10 cellular contexts compared by ENCODE assay signal in genomic region chr15:52163321-52164190, GRCh38. TPM values are rescaled to one million over a fixed set of nuclear protein-coding genes. Genes with fewer than 3 reads are reported as not detected.
DNase-seq lines count a peak whose midpoint lies in the region; ATAC-seq, FAIRE-seq and TF ChIP-seq lines count a peak whose summit lies in the region.
"Had no signal": no experiment of that assay in that cellular context is flagged by ENCODE, and none has a peak within 500 bp of the region (broad histone marks: within the 10 kb centered on the region; RNA-seq: fewer than 3 reads in every experiment).

No MANE protein-coding gene starts in this region.

- no peaks in the 10 kb centered on the region for H4K20me1 ChIP-seq in endothelial cell of umbilical vein (replicated peaks; ENCODE audit: control insufficient read depth, extremely low read depth, insufficient read depth, low read length)

- no peak overlapping the region for H2AFZ ChIP-seq in endothelial cell of umbilical vein (ENCODE audit: low read depth, low read length)

- CTCF ChIA-PET in endothelial cell of umbilical vein (lab: Charles Lee): interaction anchor here (0.6 to 1.6 kb wide), 6 partner anchors 24 to 572 kb away, joined by 3 to 5 read pairs (median 4); no protein-coding TSS in a partner anchor

- DNase-seq in stimulated activated CD4-positive, alpha-beta T cell treated with anti-CD3 and anti-CD28 coated beads, Interleukin-2, amount 100 ng/mL, for 24 hours: peak; percentile 21 to 26
- no peak for DNase-seq in stimulated activated CD4-positive, alpha-beta T cell treated with anti-CD3 and anti-CD28 coated beads, Interleukin-12 subunit alpha, Interleukin-12 subunit beta, amount 100 ng/mL, for 4 hours
- DNase-seq in SJSA1 (ENCODE audit: low read depth in 1 of 2, low spot score in 2 of 2) (peak; percentile 95 to 97), endothelial cell of umbilical vein (ENCODE audit: low read depth, low spot score) (no peak), upper lobe of left lung (no peak), prostate gland (ENCODE audit: low spot score) (no peak), globus pallidus (ENCODE audit: low spot score) (no peak), occipital lobe (lab: John Stamatoyannopoulos, UW) (no peak)
- DNase-seq: left colon had no signal

- dilution Hi-C loops in endothelial cell of umbilical vein (cut with MboI; ENCODE audit: extremely low pct_ligation_motif_present, low sequenced_read_pairs): no loop called here

- no peak for FAIRE-seq in endothelial cell of umbilical vein (lab: Jason Lieb, UNC)

- H3K4me2 ChIP-seq in endothelial cell of umbilical vein (ENCODE audit: insufficient read depth, low read length): no peak overlapping the region

- peak; percentile 10 to 55 for ATAC-seq in upper lobe of left lung (ENCODE audit: low FRiP score in 2 of 2)
- ATAC-seq: left colon had no signal

- H3K27me3 ChIP-seq in SJSA1 (replicated peaks): no peaks in the 10 kb centered on the region
- H3K27me3 ChIP-seq in endothelial cell of umbilical vein (ENCODE audit: control insufficient read depth in 2 of 2, insufficient read depth in 2 of 2, low read length in 2 of 2): no peaks in the 10 kb centered on the region
- H3K27me3 ChIP-seq in upper lobe of left lung: no peaks in the 10 kb centered on the region
- no peaks in the 10 kb centered on the region for H3K27me3 ChIP-seq in prostate gland (replicated peaks; ENCODE audit: insufficient read depth)

- no peaks in the 10 kb centered on the region for H3K9me3 ChIP-seq in SJSA1 (replicated peaks)
- H3K9me3 ChIP-seq in endothelial cell of umbilical vein (replicated peaks; ENCODE audit: control insufficient read depth, insufficient read depth, low read length): no peaks in the 10 kb centered on the region
- H3K9me3 ChIP-seq in upper lobe of left lung: no peaks in the 10 kb centered on the region
- H3K9me3 ChIP-seq in prostate gland: no peaks in the 10 kb centered on the region

- H3K79me2 ChIP-seq in endothelial cell of umbilical vein (ENCODE audit: control insufficient read depth, insufficient read depth, low read length): no peaks in the 10 kb centered on the region

- intact Hi-C loops in endothelial cell of umbilical vein (cut with micrococcal nuclease) (loop anchor here (1.0 kb wide), 1 partner anchor 45 kb away; no protein-coding TSS in a partner anchor), prostate gland (cut with DNase I) (no loop called here)

- POLR2A ChIA-PET in endothelial cell of umbilical vein (lab: Charles Lee): no interaction called here

- H3K9me1 ChIP-seq in endothelial cell of umbilical vein (replicated peaks; ENCODE audit: control insufficient read depth, extremely low read depth, insufficient read depth, low read length): no peaks in the 10 kb centered on the region

- 94% methylated on average over 15 to 19 of the region's 19 CpGs for WGBS in upper lobe of left lung, 2 donors
- 90% methylated on average over 19 of the region's 19 CpGs for WGBS in prostate gland

- H3K27ac ChIP-seq in SJSA1: peak overlapping the region; percentile 64
- H3K27ac ChIP-seq in endothelial cell of umbilical vein (ENCODE audit: insufficient read depth, low read depth, low read length): no peak overlapping the region
- no peak overlapping the region for H3K27ac ChIP-seq in upper lobe of left lung
- H3K27ac ChIP-seq in prostate gland: no peak overlapping the region

- H3K4me1 ChIP-seq in SJSA1 (replicated peaks) (peaks cover 32% of the 10 kb centered on the region), endothelial cell of umbilical vein (ENCODE audit: control insufficient read depth, extremely low read depth, insufficient read depth, low read length) (no peaks in the 10 kb centered on the region), upper lobe of left lung (no peaks in the 10 kb centered on the region), prostate gland (replicated peaks) (no peaks in the 10 kb centered on the region)

- TF ChIP-seq EP300 in upper lobe of left lung (IDR thresholded peaks at IDR 0.05): no peak

- H3K36me3 ChIP-seq in SJSA1: peaks cover 8% of the 10 kb centered on the region; the same call in 1 of the 2 replicates
- no peaks in the 10 kb centered on the region for H3K36me3 ChIP-seq in endothelial cell of umbilical vein (ENCODE audit: control insufficient read depth in 2 of 2, extremely low read depth in 1 of 2, insufficient read depth in 2 of 2, low read length in 2 of 2)
- H3K36me3 ChIP-seq in upper lobe of left lung: peaks cover 0 to 10% (median 4%) of the 10 kb centered on the region in 4 donors
- no peaks in the 10 kb centered on the region for H3K36me3 ChIP-seq in prostate gland

- TF ChIP-seq CTCF in endothelial cell of umbilical vein (IDR thresholded peaks at IDR 0.05; ENCODE audit: extremely low read depth in 1 of 2, insufficient read depth in 1 of 2, low read depth in 1 of 2, low read length in 2 of 2): peak; percentile 19 to 38
- TF ChIP-seq CTCF in upper lobe of left lung (IDR thresholded peaks at IDR 0.05): peak in 1 of 6 experiments; percentile 7
- no peak for TF ChIP-seq CTCF in prostate gland (IDR thresholded peaks at IDR 0.05)

- no peak overlapping the region for H3K9ac ChIP-seq in endothelial cell of umbilical vein (replicated peaks; ENCODE audit: extremely low read depth, insufficient read depth, low read length)

- TF ChIP-seq POLR2A in endothelial cell of umbilical vein (IDR thresholded peaks at IDR 0.05; ENCODE audit: low read depth, low read length) (no peak), upper lobe of left lung (IDR thresholded peaks at IDR 0.05) (no peak), prostate gland (IDR thresholded peaks at IDR 0.05) (no peak)

- H3K4me3 ChIP-seq in SJSA1 (peak overlapping the region; percentile 9), endothelial cell of umbilical vein (replicated peaks in 1 of 3; ENCODE audit: insufficient read depth in 1 of 3, low read depth in 1 of 3, low read length in 3 of 3) (no peak overlapping the region), upper lobe of left lung (no peak overlapping the region), prostate gland (no peak overlapping the region)

- no TSS peak for BruUV-seq in endothelial cell of umbilical vein (replicated peaks; lab: Mats Ljungman, UMichigan)

TF ChIP-seq in endothelial cell of umbilical vein, 7 proteins besides CTCF, POLR2A, EP300 and RAD21:
- TF ChIP-seq GATA2 (IDR thresholded peaks at IDR 0.05; ENCODE audit: insufficient read depth, insufficient read length, low read depth, low read length) (no peak), MYC (IDR thresholded peaks at IDR 0.05; ENCODE audit: low read depth, low read length) (no peak), JUN (IDR thresholded peaks at IDR 0.05; ENCODE audit: borderline replicate concordance, insufficient read depth, insufficient read length, low read depth) (no peak), MAX (IDR thresholded peaks at IDR 0.05; ENCODE audit: insufficient read depth, insufficient read length) (no peak), EZH2 (IDR thresholded peaks at IDR 0.05; ENCODE audit: borderline replicate concordance, low read depth, low read length, severe bottlenecking) (no peak), FOS (IDR thresholded peaks at IDR 0.05; ENCODE audit: borderline replicate concordance, insufficient read depth, low read length) (no peak), POLR2AphosphoS5 (IDR thresholded peaks at IDR 0.05; ENCODE audit: insufficient read depth, low read depth, low read length) (no peak)
TF ChIP-seq in endothelial cell of umbilical vein: peak in this region for 0.

RNA-seq across cellular contexts. Expression of gene GNB5, which starts 27.6 kb away (rescaled TPM):
- 53.7 and 58.9 TPM in 2 replicates for total RNA-seq in SJSA1 (2014; rRNA removed; shearing (Covaris generic))
- total RNA-seq in endothelial cell of umbilical vein (16.8 and 19.1 TPM in 2 replicates), upper lobe of left lung (10 to 100 TPM; 14.7 to 56.8 (median 31.0) TPM), prostate gland (10 to 100 TPM; 23.3 to 85.7 TPM), occipital lobe (50.2 TPM)
- 11.7 and 15.6 TPM in 2 replicates for polyA plus RNA-seq in endothelial cell of umbilical vein
- 20.3 and 20.5 TPM in 2 replicates for polyA plus RNA-seq in endothelial cell of umbilical vein (2011; cell fraction: cytosol; rRNA removed)
- polyA plus RNA-seq in endothelial cell of umbilical vein (2011; cell fraction: nucleus; rRNA removed): 18.1 and 21.5 TPM in 2 replicates
- polyA plus RNA-seq in endothelial cell of umbilical vein (2012): 20.3 and 21.7 TPM in 2 replicates
- polyA minus RNA-seq in endothelial cell of umbilical vein: 25.7 and 31.6 TPM in 2 replicates
- polyA minus RNA-seq in endothelial cell of umbilical vein (2011; cell fraction: cytosol; rRNA and poly(A)+ RNA removed): 32.1 TPM
- 21.9 and 23.3 TPM in 2 replicates for polyA minus RNA-seq in endothelial cell of umbilical vein (2011; cell fraction: nucleus; rRNA and poly(A)+ RNA removed)

RNA-seq across cellular contexts. Expression of gene BCL2L10, which starts 51.0 kb away (rescaled TPM):
- not detected in 2 replicates for total RNA-seq in SJSA1 (2014; rRNA removed; shearing (Covaris generic))
- total RNA-seq in endothelial cell of umbilical vein (0.44 TPM in 1 of 2 replicates, not detected in the other), upper lobe of left lung (under 1 TPM in 1 of 6 donors, not detected in 5; 0.46 TPM), prostate gland (under 1 TPM in 1 of 2 donors, not detected in 1; 0.55 TPM), occipital lobe (0.31 TPM)
- polyA plus RNA-seq in endothelial cell of umbilical vein: 1.8 and 1.9 TPM in 2 replicates
- 1.2 and 1.4 TPM in 2 replicates for polyA plus RNA-seq in endothelial cell of umbilical vein (2011; cell fraction: cytosol; rRNA removed)
- polyA plus RNA-seq in endothelial cell of umbilical vein (2011; cell fraction: nucleus; rRNA removed): 0.86 and 0.88 TPM in 2 replicates
- 0.76 and 3.0 TPM in 2 replicates for polyA plus RNA-seq in endothelial cell of umbilical vein (2012)
- polyA minus RNA-seq in endothelial cell of umbilical vein: 0.73 TPM in 1 of 2 replicates, not detected in the other
- polyA minus RNA-seq in endothelial cell of umbilical vein (2011; cell fraction: cytosol; rRNA and poly(A)+ RNA removed): not detected
- polyA minus RNA-seq in endothelial cell of umbilical vein (2011; cell fraction: nucleus; rRNA and poly(A)+ RNA removed): 0.58 TPM in 1 of 2 replicates, not detected in the other
- total RNA-seq: subcutaneous adipose tissue had no signal

Comparison
In these comparisons a context has a peak if more than half of its experiments do, and no peak if none do; other contexts are left out.
1. DNase-seq: peak in stimulated activated CD4-positive, alpha-beta T cell treated with anti-CD3 and anti-CD28 coated beads, Interleukin-2, amount 100 ng/mL, for 24 hours (2 of 2) and SJSA1 (2 of 2); none in stimulated activated CD4-positive, alpha-beta T cell treated with anti-CD3 and anti-CD28 coated beads, Interleukin-12 subunit alpha, Interleukin-12 subunit beta, amount 100 ng/mL, for 4 hours (single experiment), endothelial cell of umbilical vein (single experiment), upper lobe of left lung (0 of 2), prostate gland (single experiment), globus pallidus (single experiment) and occipital lobe (single experiment).
2. CTCF ChIP-seq: peak in endothelial cell of umbilical vein (2 of 2); none in prostate gland (0 of 4).